In genomic region chr4:16686195-16686594, GRCh38 we compare ENCODE assay signal across 15 cellular contexts.
DNase-seq lines count a peak whose midpoint lies in the region; ATAC-seq lines count a peak whose summit lies in the region.
"Had no signal": no experiment of that assay in that cellular context is flagged by ENCODE, and none has a peak within 500 bp of the region (broad histone marks: within the 10 kb centered on the region; RNA-seq: fewer than 3 reads in every experiment).

No MANE protein-coding gene starts in this region.

- ATAC-seq in GM18907 (IDR thresholded peaks at IDR 0.05; ENCODE audit: unreplicated experiment) (no peak), HG03135 (IDR thresholded peaks at IDR 0.05; ENCODE audit: unreplicated experiment) (no peak)
- ATAC-seq: activated T-helper 17 cell treated with anti-CD3 and anti-CD28 coated beads, Interleukin-2, amount 50 U/mL, for 72 hours had no signal

- DNase-seq in H4 (ENCODE audit: low spot score): peak; percentile 77
- DNase-seq in amniotic epithelial cell (ENCODE audit: low read depth): peak; percentile 77
- peak; percentile 61 for DNase-seq in fibroblast of the conjunctiva (ENCODE audit: low read depth)
- DNase-seq in stromal cell of bone marrow (ENCODE audit: low read depth): peak; percentile 77
- DNase-seq in mesenteric fat pad (ENCODE audit: low spot score): no peak
- DNase-seq in DMS 273 (lab: John Stamatoyannopoulos, UW; ENCODE audit: unreplicated experiment): no peak
- DNase-seq: activated CD4-positive, alpha-beta memory T cell treated with anti-CD3 and anti-CD28 coated beads for 36 hours; Calu3; immature natural killer cell; NCI-H510A; T-helper 9 cell; thyroid gland had no signal

Comparison
In these comparisons a context has a peak if more than half of its experiments do, and no peak if none do; other contexts are left out.
1. DNase-seq: peak in H4 (single experiment), amniotic epithelial cell (single experiment), fibroblast of the conjunctiva (single experiment) and stromal cell of bone marrow (single experiment); none in mesenteric fat pad (single experiment) and DMS 273 (single experiment).